Comparison of ENCODE assay signal across 12 cellular contexts in genomic region chr3:57949779-57950618, GRCh38. TPM values are rescaled to one million over a fixed set of nuclear protein-coding genes. Genes with fewer than 3 reads are reported as not detected.
A peak's percentile ranks its signal among the peaks of the same experiment; 100 is the strongest.
DNase-seq lines count a peak whose midpoint lies in the region; ATAC-seq and TF ChIP-seq lines count a peak whose summit lies in the region.
"Had no signal": no experiment of that assay in that cellular context is flagged by ENCODE, and none has a peak within 500 bp of the region (broad histone marks: within the 10 kb centered on the region; RNA-seq: fewer than 3 reads in every experiment).

No MANE protein-coding gene starts in this region.

- no peaks in the 10 kb centered on the region for H3K79me2 ChIP-seq in PC-9 (ENCODE audit: low read depth)

- H3K9me2 ChIP-seq in PC-9 (ENCODE audit: insufficient read depth): no peaks in the 10 kb centered on the region

- no peak overlapping the region for H2AFZ ChIP-seq in PC-9

- no peak overlapping the region for H3K4me3 Mint-ChIP-seq in CD14-positive monocyte
- H3K4me3 Mint-ChIP-seq: activated naive CD8-positive, alpha-beta T cell treated with anti-CD3 and anti-CD28 coated beads, Interleukin-2, amount 10 ng/mL, durations not matched to agents 7 days and 5 days had no signal

- H3F3A ChIP-seq in PC-9 (ENCODE audit: insufficient read depth, low read depth): peaks cover 14% of the 10 kb centered on the region

- H3K4me1 ChIP-seq in PC-9 (replicated peaks; ENCODE audit: insufficient read depth) (peaks cover 37% of the 10 kb centered on the region), SJCRH30 (peaks cover 26% of the 10 kb centered on the region)

- DNase-seq in CD14-positive monocyte (ENCODE audit: low spot score) (peak; percentile 78), PC-9 (peak; percentile 54 to 66), omental fat pad (ENCODE audit: low spot score) (no peak), SJCRH30 (no peak)
- DNase-seq: activated naive CD8-positive, alpha-beta T cell treated with anti-CD3 and anti-CD28 coated beads, Interleukin-2, amount 10 ng/mL, durations not matched to agents 7 days and 5 days; NCI-H1105; stimulated activated CD4-positive, alpha-beta T cell treated with anti-CD3 and anti-CD28 coated beads, Interleukin-2, amount 100 ng/mL, for 24 hours; T1000 had no signal

- H3K4me3 ChIP-seq in PC-9 (no peak overlapping the region), SJCRH30 (no peak overlapping the region)

- peaks cover 43% of the 10 kb centered on the region for H3K4me1 Mint-ChIP-seq in CD14-positive monocyte

- H3K27ac ChIP-seq in PC-9: peak overlapping the region; percentile 57
- H3K27ac ChIP-seq in SJCRH30: no peak overlapping the region

- H3K9me3 Mint-ChIP-seq in CD14-positive monocyte: no peaks in the 10 kb centered on the region
- H3K9me3 Mint-ChIP-seq: activated naive CD8-positive, alpha-beta T cell treated with anti-CD3 and anti-CD28 coated beads, Interleukin-2, amount 10 ng/mL, durations not matched to agents 7 days and 5 days had no signal

- TF ChIP-seq CTCF in CD14-positive monocyte (IDR thresholded peaks at IDR 0.05) (peak; percentile 54), PC-9 (conservative IDR thresholded peaks at IDR 0.05) (peak; percentile 37), omental fat pad (IDR thresholded peaks at IDR 0.05) (no peak)

- no peaks in the 10 kb centered on the region for H3K27me3 Mint-ChIP-seq in CD14-positive monocyte (ENCODE audit: low read depth in 3 of 3)

- no peaks in the 10 kb centered on the region for H4K20me1 ChIP-seq in PC-9 (ENCODE audit: insufficient read depth)

- CTCF ChIA-PET in PC-9 (lab: Charles Lee): interaction anchor here (0.6 to 0.7 kb wide), 2 partner anchors 8 to 94 kb away, joined by 3 to 4 read pairs; no protein-coding TSS in a partner anchor

- intact Hi-C loops in CD14-positive monocyte (cut with micrococcal nuclease) (loop anchor here in 1 of 2 donors (5.0 kb wide), 1 partner anchor 37 kb away; no protein-coding TSS in a partner anchor), PC-9 (cut with micrococcal nuclease; ENCODE audit: unreplicated experiment) (loop anchor here (10.0 kb wide), 1 partner anchor 55 kb away; the partner anchor contains the start of gene FLNB)

- peak overlapping the region; percentile 37 for H3K4me2 ChIP-seq in PC-9

- no peaks in the 10 kb centered on the region for H3K9me3 ChIP-seq in PC-9 (ENCODE audit: insufficient read depth, low read depth)
- H3K9me3 ChIP-seq in SJCRH30 (replicated peaks): no peaks in the 10 kb centered on the region

- peak overlapping the region in 5 of 7 donors; percentile 23 to 77 (median 75) for H3K27ac Mint-ChIP-seq in CD14-positive monocyte
- H3K27ac Mint-ChIP-seq: activated naive CD8-positive, alpha-beta T cell treated with anti-CD3 and anti-CD28 coated beads, Interleukin-2, amount 10 ng/mL, durations not matched to agents 7 days and 5 days had no signal

- H3K36me3 Mint-ChIP-seq in CD14-positive monocyte: no peaks in the 10 kb centered on the region
- H3K36me3 Mint-ChIP-seq: activated naive CD8-positive, alpha-beta T cell treated with anti-CD3 and anti-CD28 coated beads, Interleukin-2, amount 10 ng/mL, durations not matched to agents 7 days and 5 days had no signal

- ATAC-seq in esophagus mucosa (peak; percentile 88), omental fat pad (ENCODE audit: low FRiP score) (peak; percentile 71), GM18861 (IDR thresholded peaks at IDR 0.05; ENCODE audit: unreplicated experiment) (no peak), GM18909 (IDR thresholded peaks at IDR 0.05; ENCODE audit: poor library complexity, unreplicated experiment) (no peak), HG02610 (IDR thresholded peaks at IDR 0.05; ENCODE audit: unreplicated experiment) (no peak)

- H3K27me3 ChIP-seq in PC-9 (ENCODE audit: insufficient read depth, low read depth): no peaks in the 10 kb centered on the region
- H3K27me3 ChIP-seq in SJCRH30: no peaks in the 10 kb centered on the region

- H3K36me3 ChIP-seq in PC-9 (ENCODE audit: low read depth): no peaks in the 10 kb centered on the region
- no peaks in the 10 kb centered on the region for H3K36me3 ChIP-seq in SJCRH30

- BruUV-seq in PC-9 (replicated peaks; lab: Mats Ljungman, UMichigan): no TSS peak

- POLR2A ChIA-PET in PC-9 (lab: Charles Lee; ENCODE audit: unreplicated experiment): interaction anchor here (0.6 to 0.8 kb wide), 2 partner anchors 99 to 181 kb away, joined by 4 to 7 read pairs; no protein-coding TSS in a partner anchor

RNA-seq across cellular contexts. Expression of gene FLNB, which starts 58.2 kb away (rescaled TPM):
- 1 to 10 TPM in 1 of 2 donors, under 1 TPM in 1; 0.47 to 2.1 TPM for polyA plus RNA-seq in CD14-positive monocyte
- total RNA-seq in PC-9 (2021): 349 and 361 TPM in 2 replicates
- total RNA-seq in esophagus mucosa: 124 TPM
- total RNA-seq in omental fat pad: 100 to 1,000 TPM in 3 of 4 donors, 10 to 100 TPM in 1; 82.5 to 192 (median 145) TPM
- total RNA-seq in SJCRH30 (2014; rRNA removed; shearing (Covaris generic)): 22.5 and 24.1 TPM in 2 replicates

Comparison
In these comparisons a context has a peak if more than half of its experiments do, and no peak if none do; other contexts are left out.
1. DNase-seq: peak in CD14-positive monocyte (single experiment) and PC-9 (2 of 2); none in omental fat pad (single experiment) and SJCRH30 (0 of 2).
2. CTCF ChIP-seq: peak in CD14-positive monocyte (single experiment) and PC-9 (single experiment); none in omental fat pad (0 of 3).
3. ATAC-seq: peak in esophagus mucosa (single experiment) and omental fat pad (single experiment); none in GM18861 (single experiment), GM18909 (single experiment) and HG02610 (single experiment).